In the genomic region with DNA sequence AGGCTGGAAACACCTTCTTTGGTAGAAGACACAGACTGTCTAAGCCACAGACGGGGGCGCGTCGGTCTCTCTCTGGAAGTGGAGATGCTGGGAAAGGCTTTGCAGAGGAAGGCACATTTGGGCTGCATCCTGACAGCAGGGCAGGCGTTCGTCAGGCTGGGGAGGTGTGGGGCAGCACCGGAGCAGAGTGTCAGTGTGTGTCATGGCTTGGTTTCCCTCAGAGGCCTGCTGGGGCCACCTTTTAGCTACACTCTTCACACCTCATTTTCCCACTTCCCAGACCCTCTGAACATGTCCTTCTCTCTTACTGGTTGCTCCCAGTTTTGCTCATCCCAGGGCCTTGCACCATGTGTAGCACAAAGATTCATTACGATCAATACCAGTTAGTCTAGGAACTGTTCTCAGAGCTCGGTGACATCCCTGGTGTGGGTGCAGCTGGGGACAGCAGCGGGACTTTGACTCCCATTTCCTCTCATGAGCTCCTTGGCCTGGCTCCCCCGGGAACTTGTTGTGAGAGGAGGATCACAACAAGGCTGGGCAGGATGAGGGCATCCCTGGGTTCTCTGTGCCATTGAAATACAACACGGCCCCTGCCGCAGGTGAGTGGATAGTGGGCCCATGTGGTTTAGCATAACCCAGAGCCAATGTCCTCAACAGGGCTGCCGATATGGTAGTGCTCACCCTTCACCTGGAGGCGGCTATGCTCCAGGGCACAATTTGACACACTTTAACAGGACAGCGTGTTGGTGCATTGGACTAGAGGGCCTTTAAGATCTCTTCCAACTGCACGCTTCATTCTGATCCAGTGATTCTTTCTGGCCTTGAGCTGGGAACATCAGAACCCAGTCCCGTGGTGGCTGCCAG, we compare ENCODE assay signal across 12 cellular contexts. TPM values are rescaled to one million over a fixed set of nuclear protein-coding genes. Genes with fewer than 3 reads are reported as not detected.
DNase-seq lines count a peak whose midpoint lies in the region; ATAC-seq lines count a peak whose summit lies in the region.
"Had no signal": no experiment of that assay in that cellular context is flagged by ENCODE, and none has a peak within 500 bp of the region (broad histone marks: within the 10 kb centered on the region; RNA-seq: fewer than 3 reads in every experiment).

No MANE protein-coding gene starts in this region.

- peak overlapping the region; percentile 74 for H3K4me3 Mint-ChIP-seq in activated T-helper 17 cell treated with anti-CD3 and anti-CD28 coated beads, Interleukin-2, amount 50 U/mL, for 72 hours

- H3K36me3 ChIP-seq in BLaER1 = no peaks in the 10 kb centered on the region

- no peaks in the 10 kb centered on the region for H3K9me3 Mint-ChIP-seq in activated T-helper 17 cell treated with anti-CD3 and anti-CD28 coated beads, Interleukin-2, amount 50 U/mL, for 72 hours

- H3K27me3 ChIP-seq in BLaER1 = no peaks in the 10 kb centered on the region

- peak overlapping the region; percentile 45 for H3K27ac ChIP-seq in BLaER1
- H3K27ac ChIP-seq: C4-2B, psoas muscle had no signal

- peak overlapping the region; percentile 87 for H3K27ac Mint-ChIP-seq in activated T-helper 17 cell treated with anti-CD3 and anti-CD28 coated beads, Interleukin-2, amount 50 U/mL, for 72 hours

- no peaks in the 10 kb centered on the region for H3K36me3 Mint-ChIP-seq in activated T-helper 17 cell treated with anti-CD3 and anti-CD28 coated beads, Interleukin-2, amount 50 U/mL, for 72 hours (ENCODE audit: low read depth)

- ATAC-seq in GM18868 (IDR thresholded peaks at IDR 0.05; ENCODE audit: unreplicated experiment) = peak; percentile 27
- ATAC-seq in HG02884 (IDR thresholded peaks at IDR 0.05; ENCODE audit: unreplicated experiment) = peak; percentile 35
- peak; percentile 40 for ATAC-seq in activated T-helper 17 cell treated with anti-CD3 and anti-CD28 coated beads, Interleukin-2, amount 50 U/mL, for 72 hours (replicated peaks)

- H3K4me1 ChIP-seq in BLaER1 = peaks cover 30% of the 10 kb centered on the region
- H3K4me1 ChIP-seq: psoas muscle had no signal

- H3K4me2 ChIP-seq in BLaER1 = peak overlapping the region; percentile 75

- no peaks in the 10 kb centered on the region for H3K27me3 Mint-ChIP-seq in activated T-helper 17 cell treated with anti-CD3 and anti-CD28 coated beads, Interleukin-2, amount 50 U/mL, for 72 hours

- H4K20me1 ChIP-seq in BLaER1 = no peaks in the 10 kb centered on the region

- DNase-seq in activated CD4-positive, CD25-positive, alpha-beta regulatory T cell (lab: John Stamatoyannopoulos, UW) = no peak
- DNase-seq in NCI-H2029 treated with DMSO at 0.1 percent for 48 hours (lab: John Stamatoyannopoulos, UW) = no peak
- no peak for DNase-seq in G401 (ENCODE audit: low spot score)
- no peak for DNase-seq in HK-2 (ENCODE audit: unreplicated experiment)
- DNase-seq: cerebellar nuclear complex; stimulated activated CD8-positive, alpha-beta memory T cell treated with anti-CD3 and anti-CD28 coated beads, Interleukin-4, amount 100 ng/mL, for 48 hours had no signal

- 0 out of 2 replicates have a peak overlapping the region, but pooled peaks have one; percentile 9 for H3K9ac ChIP-seq in BLaER1

- peaks cover 56% of the 10 kb centered on the region for H3K4me1 Mint-ChIP-seq in activated T-helper 17 cell treated with anti-CD3 and anti-CD28 coated beads, Interleukin-2, amount 50 U/mL, for 72 hours

- H3K4me3 ChIP-seq in BLaER1 = no peak overlapping the region
- H3K4me3 ChIP-seq: psoas muscle had no signal

- H3K9me3 ChIP-seq in BLaER1 = no peaks in the 10 kb centered on the region
- H3K9me3 ChIP-seq: psoas muscle had no signal

- in situ Hi-C loops in G401 (cut with HindIII; ENCODE audit: low sequenced_read_pairs) = no loop called here

RNA-seq across cellular contexts. Expression of gene SMARCE1, which starts 33.0 kb away (rescaled TPM):
- total RNA-seq in activated T-helper 17 cell treated with anti-CD3 and anti-CD28 coated beads, Interleukin-2, amount 50 U/mL, for 72 hours = 10 to 100 TPM; 82.1 to 85.5 TPM
- 39.0 and 48.6 TPM in 2 replicates for total RNA-seq in G401 (2014; rRNA removed; shearing (Covaris generic))

RNA-seq across cellular contexts. Expression of gene CCR7, which starts 49.4 kb away (rescaled TPM):
- 100 to 1,000 TPM; 140 to 304 TPM for total RNA-seq in activated T-helper 17 cell treated with anti-CD3 and anti-CD28 coated beads, Interleukin-2, amount 50 U/mL, for 72 hours
- total RNA-seq in G401 (2014; rRNA removed; shearing (Covaris generic)) = not detected in 2 replicates

RNA-seq across cellular contexts. Expression of gene KRT222, which starts 50.3 kb away (rescaled TPM):
- total RNA-seq in activated T-helper 17 cell treated with anti-CD3 and anti-CD28 coated beads, Interleukin-2, amount 50 U/mL, for 72 hours = not detected
- not detected in 2 replicates for total RNA-seq in G401 (2014; rRNA removed; shearing (Covaris generic))

Comparison
In these comparisons a context has a peak if more than half of its experiments do, and no peak if none do; other contexts are left out.
1. RNA of gene CCR7, which starts 49.4 kb away (total RNA-seq): 140 to 304 TPM in activated T-helper 17 cell treated with anti-CD3 and anti-CD28 coated beads, Interleukin-2, amount 50 U/mL, for 72 hours; not detected in G401; every median in the first group is over 100 times any median in the second.
2. Peak in every context shown above with its lines, with median percentiles within 50 percentile points of each other: ATAC-seq.